ENCODE assay signal across 17 cellular contexts in genomic region chr20:32976746-32977145, GRCh38. TPM values are rescaled to one million over a fixed set of nuclear protein-coding genes. Genes with fewer than 3 reads are reported as not detected.
DNase-seq lines count a peak whose midpoint lies in the region; ATAC-seq and TF ChIP-seq lines count a peak whose summit lies in the region.
"Had no signal": no experiment of that assay in that cellular context is flagged by ENCODE, and none has a peak within 500 bp of the region (broad histone marks: within the 10 kb centered on the region; RNA-seq: fewer than 3 reads in every experiment).

No MANE protein-coding gene starts in this region.

- no peak overlapping the region for H2BK5ac ChIP-seq in mesenchymal stem cell (ENCODE audit: low read depth, low read length, poor library complexity, severe bottlenecking)

- no peak overlapping the region for H3K18ac ChIP-seq in mesenchymal stem cell (ENCODE audit: low read depth in 1 of 2, low read length in 2 of 2)

- no peak overlapping the region for H4K8ac ChIP-seq in mesenchymal stem cell (ENCODE audit: low read length)

- no peak overlapping the region for H4K91ac ChIP-seq in mesenchymal stem cell (ENCODE audit: low read length)

- H3K36me3 ChIP-seq in HUES6 (ENCODE audit: control insufficient read depth, insufficient read depth, low read length) = no peaks in the 10 kb centered on the region
- no peaks in the 10 kb centered on the region for H3K36me3 ChIP-seq in BE2C
- no peaks in the 10 kb centered on the region for H3K36me3 ChIP-seq in mesenchymal stem cell (ENCODE audit: control insufficient read depth in 1 of 2, insufficient read depth in 2 of 2, low read depth in 1 of 2, low read length in 2 of 2)
- H3K36me3 ChIP-seq: heart right ventricle had no signal

- TF ChIP-seq CTCF in CD14-positive monocyte (IDR thresholded peaks at IDR 0.05) = no peak
- TF ChIP-seq CTCF in BE2C (IDR thresholded peaks at IDR 0.05; ENCODE audit: low read depth, low read length) = no peak

- no peak overlapping the region for H3K4me3 ChIP-seq in HUES6 (ENCODE audit: low read depth, low read length)
- no peak overlapping the region for H3K4me3 ChIP-seq in BE2C (ENCODE audit: low read depth, low read length)
- H3K4me3 ChIP-seq in mesenchymal stem cell (ENCODE audit: insufficient read depth in 1 of 2, low read depth in 1 of 2, low read length in 2 of 2) = no peak overlapping the region
- H3K4me3 ChIP-seq: heart right ventricle had no signal

- H2AFZ ChIP-seq in mesenchymal stem cell (ENCODE audit: low read depth, low read length) = no peak overlapping the region

- no peak overlapping the region for H2BK120ac ChIP-seq in mesenchymal stem cell (ENCODE audit: low read depth, low read length)

- no peak overlapping the region for H2BK15ac ChIP-seq in mesenchymal stem cell (ENCODE audit: low read depth, poor library complexity, severe bottlenecking)

- H3K4me3 Mint-ChIP-seq in activated naive CD8-positive, alpha-beta T cell = no peak overlapping the region
- no peak overlapping the region for H3K4me3 Mint-ChIP-seq in activated naive CD8-positive, alpha-beta T cell treated with anti-CD3 and anti-CD28 coated beads for 36 hours
- peak overlapping the region; percentile 11 for H3K4me3 Mint-ChIP-seq in activated T-helper 17 cell treated with anti-CD3 and anti-CD28 coated beads, Interleukin-2, amount 50 U/mL, for 72 hours
- H3K4me3 Mint-ChIP-seq in CD14-positive monocyte = no peak overlapping the region

- H3K27ac ChIP-seq in HUES6 (ENCODE audit: low read depth, low read length) (no peak overlapping the region; the same call in 1 of the 2 replicates), mesenchymal stem cell (ENCODE audit: low read length, poor library complexity, severe bottlenecking) (no peak overlapping the region)
- H3K27ac ChIP-seq: heart right ventricle had no signal

- no peaks in the 10 kb centered on the region for H3K27me3 ChIP-seq in HUES6 (ENCODE audit: control insufficient read depth, insufficient read depth, low read length)
- no peaks in the 10 kb centered on the region for H3K27me3 ChIP-seq in BE2C
- H3K27me3 ChIP-seq in mesenchymal stem cell (ENCODE audit: control insufficient read depth in 1 of 2, insufficient read depth in 1 of 2, low read length in 2 of 2) = peaks cover 4 to 64% of the 10 kb centered on the region in 2 experiments
- H3K27me3 ChIP-seq: heart right ventricle had no signal

- H3K79me1 ChIP-seq in mesenchymal stem cell (replicated peaks; ENCODE audit: low read length, poor library complexity, severe bottlenecking) = no peaks in the 10 kb centered on the region

- H3K14ac ChIP-seq in mesenchymal stem cell (ENCODE audit: low read length in 2 of 2) = no peak overlapping the region

- H3K27me3 Mint-ChIP-seq in activated naive CD8-positive, alpha-beta T cell = no peaks in the 10 kb centered on the region
- H3K27me3 Mint-ChIP-seq in activated naive CD8-positive, alpha-beta T cell treated with anti-CD3 and anti-CD28 coated beads for 36 hours = no peaks in the 10 kb centered on the region
- no peaks in the 10 kb centered on the region for H3K27me3 Mint-ChIP-seq in activated T-helper 17 cell treated with anti-CD3 and anti-CD28 coated beads, Interleukin-2, amount 50 U/mL, for 72 hours
- H3K27me3 Mint-ChIP-seq in CD14-positive monocyte (ENCODE audit: low read depth in 3 of 3) = peaks cover 0 to 2% (median 0%) of the 10 kb centered on the region in 3 donors
- H3K27me3 Mint-ChIP-seq: T-cell had no signal

- H2BK12ac ChIP-seq in mesenchymal stem cell (ENCODE audit: low read length in 2 of 2) = no peak overlapping the region

- WGBS in mesenchymal stem cell = 81% methylated on average over 5 of the region's 6 CpGs

- DNase-seq in activated naive CD8-positive, alpha-beta T cell treated with anti-CD3 and anti-CD28 coated beads for 36 hours = no peak
- DNase-seq in stimulated activated CD8-positive, alpha-beta memory T cell treated with anti-CD3 and anti-CD28 coated beads, Interleukin-4, amount 100 ng/mL, for 48 hours = peak; percentile 29
- DNase-seq in CD14-positive monocyte (ENCODE audit: low spot score) (no peak), BE2C (no peak), mesenchymal stem cell (no peak)
- DNase-seq: mammary epithelial cell, NCI-H1694, NCI-H446 had no signal

- ATAC-seq in activated T-helper 17 cell treated with anti-CD3 and anti-CD28 coated beads, Interleukin-2, amount 50 U/mL, for 72 hours (replicated peaks) = no peak
- ATAC-seq: T-cell had no signal

- no peak overlapping the region for H2AK5ac ChIP-seq in mesenchymal stem cell (ENCODE audit: low read length, severe bottlenecking)

- no peak overlapping the region for H3K4ac ChIP-seq in mesenchymal stem cell (ENCODE audit: low read depth in 1 of 2, low read length in 2 of 2)

- intact Hi-C loops in CD14-positive monocyte (cut with micrococcal nuclease) = no loop called here

- H3K9ac ChIP-seq in HUES6 (ENCODE audit: low read length) = peak overlapping the region; percentile 31
- H3K9ac ChIP-seq in mesenchymal stem cell (ENCODE audit: low read length) = no peak overlapping the region

- H3K27ac Mint-ChIP-seq in activated naive CD8-positive, alpha-beta T cell = peak overlapping the region; percentile 78
- no peak overlapping the region for H3K27ac Mint-ChIP-seq in activated naive CD8-positive, alpha-beta T cell treated with anti-CD3 and anti-CD28 coated beads for 36 hours
- peak overlapping the region; percentile 78 for H3K27ac Mint-ChIP-seq in activated T-helper 17 cell treated with anti-CD3 and anti-CD28 coated beads, Interleukin-2, amount 50 U/mL, for 72 hours
- no peak overlapping the region for H3K27ac Mint-ChIP-seq in CD14-positive monocyte
- H3K27ac Mint-ChIP-seq: T-cell had no signal

- peaks cover 6% of the 10 kb centered on the region; the same call in 1 of the 2 replicates for H3K9me3 ChIP-seq in HUES6 (ENCODE audit: control insufficient read depth, insufficient read depth, low read depth, low read length)
- no peaks in the 10 kb centered on the region for H3K9me3 ChIP-seq in BE2C
- no peaks in the 10 kb centered on the region for H3K9me3 ChIP-seq in mesenchymal stem cell (ENCODE audit: control insufficient read depth, low read length)
- H3K9me3 ChIP-seq: heart right ventricle had no signal

- peaks cover 6% of the 10 kb centered on the region for H3K36me3 Mint-ChIP-seq in activated naive CD8-positive, alpha-beta T cell
- H3K36me3 Mint-ChIP-seq in activated naive CD8-positive, alpha-beta T cell treated with anti-CD3 and anti-CD28 coated beads for 36 hours = peaks cover 3% of the 10 kb centered on the region
- H3K36me3 Mint-ChIP-seq in activated T-helper 17 cell treated with anti-CD3 and anti-CD28 coated beads, Interleukin-2, amount 50 U/mL, for 72 hours (ENCODE audit: low read depth) = no peaks in the 10 kb centered on the region
- no peaks in the 10 kb centered on the region for H3K36me3 Mint-ChIP-seq in CD14-positive monocyte

- no peak overlapping the region for H3K23ac ChIP-seq in mesenchymal stem cell (ENCODE audit: low read length in 2 of 2)

- H3K4me2 ChIP-seq in mesenchymal stem cell (ENCODE audit: low read length, poor library complexity, severe bottlenecking) = no peak overlapping the region

- H3K4me1 Mint-ChIP-seq in activated naive CD8-positive, alpha-beta T cell (ENCODE audit: low read depth) = peaks cover 27% of the 10 kb centered on the region
- peaks cover 37% of the 10 kb centered on the region for H3K4me1 Mint-ChIP-seq in activated naive CD8-positive, alpha-beta T cell treated with anti-CD3 and anti-CD28 coated beads for 36 hours
- H3K4me1 Mint-ChIP-seq in activated T-helper 17 cell treated with anti-CD3 and anti-CD28 coated beads, Interleukin-2, amount 50 U/mL, for 72 hours = peaks cover 13% of the 10 kb centered on the region
- no peaks in the 10 kb centered on the region for H3K4me1 Mint-ChIP-seq in CD14-positive monocyte

- H3K4me1 ChIP-seq in HUES6 (ENCODE audit: control insufficient read depth, insufficient read depth, low read length) = peaks cover 56% of the 10 kb centered on the region
- H3K4me1 ChIP-seq in BE2C = peaks cover 13% of the 10 kb centered on the region
- H3K4me1 ChIP-seq in mesenchymal stem cell (ENCODE audit: control insufficient read depth, insufficient read depth, low read depth, low read length) = peaks cover 4% of the 10 kb centered on the region

- no peaks in the 10 kb centered on the region for H3K9me3 Mint-ChIP-seq in activated naive CD8-positive, alpha-beta T cell (ENCODE audit: low read depth)
- peaks cover 11% of the 10 kb centered on the region for H3K9me3 Mint-ChIP-seq in activated naive CD8-positive, alpha-beta T cell treated with anti-CD3 and anti-CD28 coated beads for 36 hours
- peaks cover 12% of the 10 kb centered on the region for H3K9me3 Mint-ChIP-seq in activated T-helper 17 cell treated with anti-CD3 and anti-CD28 coated beads, Interleukin-2, amount 50 U/mL, for 72 hours
- H3K9me3 Mint-ChIP-seq in CD14-positive monocyte = peaks cover 0 to 15% (median 3%) of the 10 kb centered on the region in 7 donors

RNA-seq across cellular contexts. Expression of gene SUN5, which starts 27.5 kb away (rescaled TPM):
- total RNA-seq in activated naive CD8-positive, alpha-beta T cell treated with anti-CD3 and anti-CD28 coated beads for 36 hours = not detected
- not detected for total RNA-seq in activated T-helper 17 cell treated with anti-CD3 and anti-CD28 coated beads, Interleukin-2, amount 50 U/mL, for 72 hours
- polyA plus RNA-seq in CD14-positive monocyte = not detected
- not detected for polyA plus RNA-seq in BE2C (2012; ENCODE audit: insufficient read depth, insufficient read length, low read depth)
- polyA plus RNA-seq in mesenchymal stem cell (2013, experiment 1 of 2) = not detected
- not detected for polyA plus RNA-seq in mesenchymal stem cell (2013, experiment 2 of 2)
- total RNA-seq: cerebellum, heart right ventricle, HT-29, mammary epithelial cell, right cardiac atrium, T-cell had no signal
- polyA plus RNA-seq: AG04450, heart right ventricle, mammary epithelial cell, right cardiac atrium had no signal

RNA-seq across cellular contexts. Expression of gene BPIFB2, which starts 30.8 kb away (rescaled TPM):
- total RNA-seq in activated naive CD8-positive, alpha-beta T cell treated with anti-CD3 and anti-CD28 coated beads for 36 hours = not detected
- total RNA-seq in activated T-helper 17 cell treated with anti-CD3 and anti-CD28 coated beads, Interleukin-2, amount 50 U/mL, for 72 hours = not detected
- not detected for polyA plus RNA-seq in CD14-positive monocyte
- polyA plus RNA-seq in BE2C (2012; ENCODE audit: insufficient read depth, insufficient read length, low read depth) = not detected
- not detected for polyA plus RNA-seq in mesenchymal stem cell (2013, experiment 1 of 2)
- not detected for polyA plus RNA-seq in mesenchymal stem cell (2013, experiment 2 of 2)
- total RNA-seq: cerebellum, heart right ventricle, HT-29, mammary epithelial cell, right cardiac atrium had no signal
- polyA plus RNA-seq: AG04450, heart right ventricle, mammary epithelial cell, right cardiac atrium had no signal

RNA-seq across cellular contexts. Expression of gene BPIFB6, which starts 54.7 kb away (rescaled TPM):
- total RNA-seq in activated naive CD8-positive, alpha-beta T cell treated with anti-CD3 and anti-CD28 coated beads for 36 hours = not detected
- total RNA-seq in activated T-helper 17 cell treated with anti-CD3 and anti-CD28 coated beads, Interleukin-2, amount 50 U/mL, for 72 hours = not detected
- not detected for polyA plus RNA-seq in CD14-positive monocyte
- polyA plus RNA-seq in BE2C (2012; ENCODE audit: insufficient read depth, insufficient read length, low read depth) = not detected
- polyA plus RNA-seq in mesenchymal stem cell (2013, experiment 1 of 2) = not detected
- not detected for polyA plus RNA-seq in mesenchymal stem cell (2013, experiment 2 of 2)
- total RNA-seq: cerebellum, heart right ventricle, HT-29, mammary epithelial cell, right cardiac atrium, T-cell had no signal
- polyA plus RNA-seq: AG04450, heart right ventricle, mammary epithelial cell, right cardiac atrium had no signal

Comparison
In these comparisons a context has a peak if more than half of its experiments do, and no peak if none do; other contexts are left out.
1. H3K27ac Mint-ChIP-seq: peak in activated naive CD8-positive, alpha-beta T cell (single experiment) and activated T-helper 17 cell treated with anti-CD3 and anti-CD28 coated beads, Interleukin-2, amount 50 U/mL, for 72 hours (single experiment); none in activated naive CD8-positive, alpha-beta T cell treated with anti-CD3 and anti-CD28 coated beads for 36 hours (single experiment) and CD14-positive monocyte (0 of 7).